Comparison of ENCODE assay signal across 1 cellular context in the genomic region with DNA sequence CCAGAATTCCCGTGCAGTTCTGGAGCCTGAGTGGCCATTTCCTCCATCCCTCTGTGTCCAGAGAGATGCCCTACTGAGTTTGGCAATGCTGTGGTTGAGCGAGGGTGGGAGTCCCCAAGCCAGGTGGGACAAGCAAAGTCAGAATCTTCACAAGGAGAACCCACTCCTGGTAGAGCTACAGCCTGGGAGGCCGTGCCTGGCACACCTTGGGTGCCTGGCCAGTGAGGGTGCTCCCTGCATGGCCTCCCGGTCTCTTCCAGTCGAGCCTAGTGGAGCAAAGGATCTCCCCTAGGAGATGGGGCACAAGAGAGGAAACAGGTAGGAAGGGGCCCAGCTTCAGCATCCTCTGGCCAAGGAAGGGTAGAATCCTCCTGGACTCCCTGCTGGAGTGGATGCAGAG.
TF ChIP-seq lines count a peak whose summit lies in the region.

No MANE protein-coding gene starts in this region.

TF ChIP-seq in H1, 55 proteins besides CTCF, POLR2A, EP300 and RAD21:
- TF ChIP-seq SIX5 (IDR thresholded peaks at IDR 0.05; ENCODE audit: low read depth, low read length) = no peak
- TF ChIP-seq SP2 (IDR thresholded peaks at IDR 0.05; ENCODE audit: low read length) = no peak
- no peak for TF ChIP-seq ZNF274 (IDR thresholded peaks at IDR 0.05; ENCODE audit: borderline replicate concordance, extremely low read depth, low read length)
- no peak for TF ChIP-seq BRCA1 (IDR thresholded peaks at IDR 0.05; ENCODE audit: low read depth, low read length)
- no peak for TF ChIP-seq BACH1 (IDR thresholded peaks at IDR 0.05; ENCODE audit: low read length)
- no peak for TF ChIP-seq MAFK (IDR thresholded peaks at IDR 0.05; ENCODE audit: low read depth, low read length)
- TF ChIP-seq POLR2AphosphoS5 (IDR thresholded peaks at IDR 0.05; ENCODE audit: low read depth, low read length) = no peak
- TF ChIP-seq POU5F1 (IDR thresholded peaks at IDR 0.05; ENCODE audit: low read depth, low read length) = no peak
- TF ChIP-seq TEAD4 (IDR thresholded peaks at IDR 0.05; ENCODE audit: low read depth, low read length) = no peak
